24 cellular contexts compared by ENCODE assay signal in genomic region chr15:91499774-91500383, GRCh38.
"Had no signal": no experiment of that assay in that cellular context is flagged by ENCODE, and none has a peak within 500 bp of the region (broad histone marks: within the 10 kb centered on the region; RNA-seq: fewer than 3 reads in every experiment).

No MANE protein-coding gene starts in this region.

- H3K27ac ChIP-seq: breast epithelium, SJSA1 had no signal

- H3K4me1 ChIP-seq: breast epithelium, SJSA1 had no signal

- H3K4me3 ChIP-seq: breast epithelium, MG63, SJSA1 had no signal

- H3K9me3 ChIP-seq: breast epithelium, MG63, SJSA1 had no signal

- DNase-seq: activated CD4-positive, alpha-beta T cell treated with anti-CD3 and anti-CD28 coated beads for 48 hours; activated CD4-positive, alpha-beta T cell treated with anti-CD3 and anti-CD28 coated beads, Interleukin-2, amount 50 U/mL, for 48 hours; activated CD4-positive, CD25-positive, alpha-beta regulatory T cell treated with anti-CD3 and anti-CD28 coated beads, Interleukin-2, amount 50 U/mL, for 72 hours; activated CD8-positive, alpha-beta memory T cell treated with anti-CD3 and anti-CD28 coated beads, Interleukin-2, amount 10 ng/mL, durations not matched to agents 7 days and 5 days; activated effector memory CD4-positive, alpha-beta T cell treated with Interleukin-2 at 50 U/mL for 16 hours; activated naive CD4-positive, alpha-beta T cell; activated T-cell treated with anti-CD3 and anti-CD28 coated beads, Interleukin-2, amount 50 U/mL, for 24 hours; aorta; caudate nucleus; MG63; MV-4-11; NCI-H1092 treated with DMSO at 0.1 percent for 48 hours; NCI-H1417 treated with DMSO at 0.1 percent for 48 hours; NCI-H1694; NCI-H2029; NCI-H510A treated with DMSO at 0.1 percent for 48 hours; NCI-H69; NK-92 treated with Interleukin-12 subunit alpha and Interleukin-12 subunit beta, amount 100 ng/mL, for 24 hours; OCI-M1; Right ventricle myocardium superior; RPMI8226 had no signal

- ATAC-seq: activated CD8-positive, alpha-beta memory T cell treated with anti-CD3 and anti-CD28 coated beads, Interleukin-2, amount 10 ng/mL, durations not matched to agents 7 days and 5 days; Panc1 had no signal

- H3K36me3 ChIP-seq: breast epithelium, MG63, SJSA1 had no signal

- H3K27me3 ChIP-seq: breast epithelium, MG63, SJSA1 had no signal
